10 cellular contexts compared by ENCODE assay signal in genomic region chr6:6736753-6737654, GRCh38.
A peak's percentile ranks its signal among the peaks of the same experiment; 100 is the strongest.
DNase-seq lines count a peak whose midpoint lies in the region; ATAC-seq lines count a peak whose summit lies in the region.
"Had no signal": no experiment of that assay in that cellular context is flagged by ENCODE, and none has a peak within 500 bp of the region (broad histone marks: within the 10 kb centered on the region; RNA-seq: fewer than 3 reads in every experiment).

No MANE protein-coding gene starts in this region.

- H3K9me3 ChIP-seq in adipocyte (ENCODE audit: control insufficient read depth, low read length) (no peaks in the 10 kb centered on the region), right cardiac atrium (ENCODE audit: control insufficient read depth, low read length) (no peaks in the 10 kb centered on the region)

- peak overlapping the region; percentile 62 for H3K9ac ChIP-seq in adipocyte (ENCODE audit: low read length)

- H3K4me3 ChIP-seq in adipocyte (ENCODE audit: low read length), result peak overlapping the region; percentile 79
- peak overlapping the region; percentile 24 for H3K4me3 ChIP-seq in right cardiac atrium (ENCODE audit: low read length)
- peak overlapping the region; percentile 37 for H3K4me3 ChIP-seq in skeletal muscle cell (ENCODE audit: low read depth, low read length)

- H3K4me1 ChIP-seq in adipocyte (ENCODE audit: control insufficient read depth, insufficient read depth, low read length) (peaks cover 33% of the 10 kb centered on the region), right cardiac atrium (ENCODE audit: control insufficient read depth, insufficient read depth, low read length) (peaks cover 4% of the 10 kb centered on the region)

- intact Hi-C loops in right cardiac atrium (cut with DNase I), result no loop called here

- ATAC-seq in right cardiac atrium (peak; percentile 89 to 92), HG02678 (IDR thresholded peaks at IDR 0.05; ENCODE audit: unreplicated experiment) (no peak)
- ATAC-seq: left colon had no signal

- DNase-seq in GM03348 (ENCODE audit: low spot score) (peak; percentile 92), adipocyte (ENCODE audit: low read depth) (peak; percentile 72), right cardiac atrium (peak; percentile 90 to 94 (median 92)), skeletal muscle cell (ENCODE audit: low read depth) (no peak), islet precursor cell (no peak), DMS153 treated with DMSO at 0.1 percent for 48 hours (lab: John Stamatoyannopoulos, UW; ENCODE audit: unreplicated experiment) (no peak)
- DNase-seq in effector CD4-positive, alpha-beta T cell, result no peak
- DNase-seq: stimulated activated CD8-positive, alpha-beta memory T cell treated with anti-CD3 and anti-CD28 coated beads, Interleukin-4, amount 100 ng/mL, for 48 hours had no signal

- H3K27me3 ChIP-seq in adipocyte (replicated peaks; ENCODE audit: control insufficient read depth, insufficient read depth, low read length) (no peaks in the 10 kb centered on the region), right cardiac atrium (ENCODE audit: control insufficient read depth, insufficient read depth) (no peaks in the 10 kb centered on the region)

- 41% methylated on average over 34 of the region's 34 CpGs for WGBS in right cardiac atrium

- peak overlapping the region; percentile 85 for H3K27ac ChIP-seq in right cardiac atrium (ENCODE audit: low read length)

- no peaks in the 10 kb centered on the region for H3K36me3 ChIP-seq in adipocyte (ENCODE audit: control insufficient read depth, insufficient read depth, low read length, severe bottlenecking)

Comparison
In these comparisons a context has a peak if more than half of its experiments do, and no peak if none do; other contexts are left out.
1. DNase-seq: peak in GM03348 (single experiment), adipocyte (single experiment) and right cardiac atrium (3 of 3); none in skeletal muscle cell (single experiment), islet precursor cell (single experiment), DMS153 treated with DMSO at 0.1 percent for 48 hours (single experiment) and effector CD4-positive, alpha-beta T cell (single experiment).
2. H3K4me3 ChIP-seq: peak in every context shown above with its lines; median percentile 79 in adipocyte; 37 in skeletal muscle cell; 24 in right cardiac atrium.